Comparison of ENCODE assay signal across 25 cellular contexts in the genomic region with DNA sequence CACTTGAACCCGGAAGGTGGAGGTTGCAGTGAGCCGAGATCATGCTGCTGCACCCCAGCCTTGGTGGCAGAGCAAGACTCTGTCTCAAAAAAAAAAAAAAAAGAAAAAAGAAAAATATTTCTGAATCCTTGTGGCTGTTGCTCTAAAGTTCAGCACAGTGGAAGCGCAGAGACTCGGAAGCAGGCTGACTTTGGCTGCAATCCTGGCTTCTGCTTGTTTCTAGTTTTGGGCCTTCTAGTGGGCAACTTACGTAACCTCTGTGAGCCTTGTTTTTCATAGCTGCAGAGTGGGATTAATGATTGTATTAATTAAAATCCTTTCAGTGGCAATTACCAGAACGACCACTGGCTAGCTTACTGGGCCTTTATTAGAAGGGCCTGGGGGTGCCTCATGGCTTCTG. TPM values are rescaled to one million over a fixed set of nuclear protein-coding genes. Genes with fewer than 3 reads are reported as not detected.
DNase-seq lines count a peak whose midpoint lies in the region; ATAC-seq and TF ChIP-seq lines count a peak whose summit lies in the region.
"Had no signal": no experiment of that assay in that cellular context is flagged by ENCODE, and none has a peak within 500 bp of the region (broad histone marks: within the 10 kb centered on the region; RNA-seq: fewer than 3 reads in every experiment).

No MANE protein-coding gene starts in this region.

- TF ChIP-seq CTCF in coronary artery (IDR thresholded peaks at IDR 0.05): no peak

- H3K27ac ChIP-seq in coronary artery (peak overlapping the region in 1 of 2 donors; percentile 12), aorta (ENCODE audit: low read depth in 1 of 2, low read length in 2 of 2) (no peak overlapping the region)
- H3K27ac ChIP-seq: BLaER1 had no signal

- WGBS in aorta, 2 donors: 61 to 66% methylated on average over 6 of the region's 6 CpGs

- ATAC-seq in left lobe of liver: peak; percentile 65
- no peak for ATAC-seq in aorta (ENCODE audit: low FRiP score)
- ATAC-seq: GM12878 had no signal

- H3K4me3 ChIP-seq in coronary artery (no peak overlapping the region), aorta (ENCODE audit: low read length in 2 of 2) (no peak overlapping the region)
- H3K4me3 ChIP-seq: BLaER1, GM12878 had no signal

- H3K4me1 ChIP-seq in aorta (ENCODE audit: control insufficient read depth in 1 of 2, insufficient read depth in 2 of 2, low read length in 2 of 2): no peaks in the 10 kb centered on the region

- H3K36me3 ChIP-seq in aorta (ENCODE audit: control insufficient read depth in 1 of 2, insufficient read depth in 2 of 2, low read length in 1 of 2): no peaks in the 10 kb centered on the region
- H3K36me3 ChIP-seq: BE2C, BLaER1 had no signal

- H3K27me3 ChIP-seq in aorta (ENCODE audit: control insufficient read depth in 1 of 2, insufficient read depth in 2 of 2, low read length in 1 of 2): no peaks in the 10 kb centered on the region
- H3K27me3 ChIP-seq: BE2C, BLaER1 had no signal

- H3K9me3 ChIP-seq in aorta (ENCODE audit: control insufficient read depth, low read length): no peaks in the 10 kb centered on the region
- H3K9me3 ChIP-seq: BE2C, BLaER1 had no signal

- DNase-seq in coronary artery (ENCODE audit: low spot score) (peak; percentile 36), left lobe of liver (ENCODE audit: low spot score) (no peak), mesenteric fat pad (ENCODE audit: low spot score) (peak; percentile 30), aorta (no peak), amygdala (lab: John Stamatoyannopoulos, UW) (no peak), SW480 (ENCODE audit: low spot score) (no peak)
- DNase-seq: 8988T; ACHN; BE2C; C1 segment of cervical spinal cord; CD4-positive, alpha-beta memory T cell; CD4-positive, CD25-positive, alpha-beta regulatory T cell; CD8-positive, alpha-beta memory T cell; COR-L47; DMS 273 treated with DMSO at 0.1 percent for 48 hours; DMS153; DND-41; EL; GDM1 had no signal

- intact Hi-C loops in aorta (cut with DNase I): loop anchor here in 1 of 2 donors (5.0 kb wide), 1 partner anchor 360 kb away; no protein-coding TSS in a partner anchor

RNA-seq across cellular contexts. Expression of a gene that starts 28.4 kb away (rescaled TPM):
- total RNA-seq in left lobe of liver: 0.68 TPM
- total RNA-seq in mesenteric fat pad: 3.7 TPM
- 1 to 10 TPM; 2.1 to 8.0 TPM for total RNA-seq in aorta
- under 1 TPM in 1 of 2 donors, not detected in 1; 0.43 TPM for polyA plus RNA-seq in aorta
- total RNA-seq: A673, Daoy, G401 had no signal
- polyA plus RNA-seq: AG04450 had no signal

RNA-seq across cellular contexts. Expression of a gene that starts 31.3 kb away (rescaled TPM):
- total RNA-seq in left lobe of liver (28.0 TPM), mesenteric fat pad (69.4 TPM), aorta (10 to 100 TPM; 56.7 to 68.5 TPM)
- 10 to 100 TPM; 51.5 to 78.8 TPM for polyA plus RNA-seq in aorta
- total RNA-seq: CD4-positive, alpha-beta memory T cell; CD4-positive, CD25-positive, alpha-beta regulatory T cell; CD8-positive, alpha-beta memory T cell; GM12878 had no signal
- polyA plus RNA-seq: CD4-positive, alpha-beta memory T cell; CD4-positive, CD25-positive, alpha-beta regulatory T cell; CD8-positive, alpha-beta memory T cell had no signal

RNA-seq across cellular contexts. Expression of a gene that starts 54.5 kb away (rescaled TPM):
- total RNA-seq in left lobe of liver (9.8 TPM), mesenteric fat pad (not detected), aorta (1 to 10 TPM in 1 of 2 donors, not detected in 1; 1.7 TPM)
- polyA plus RNA-seq in aorta: 1 to 10 TPM; 2.3 to 8.1 TPM
- total RNA-seq: A673; CD4-positive, alpha-beta memory T cell; CD4-positive, CD25-positive, alpha-beta regulatory T cell; CD8-positive, alpha-beta memory T cell; Daoy; G401 had no signal
- polyA plus RNA-seq: AG04450; CD4-positive, alpha-beta memory T cell; CD4-positive, CD25-positive, alpha-beta regulatory T cell; CD8-positive, alpha-beta memory T cell had no signal

Comparison
In these comparisons a context has a peak if more than half of its experiments do, and no peak if none do; other contexts are left out.
1. DNase-seq: peak in coronary artery (single experiment) and mesenteric fat pad (single experiment); none in left lobe of liver (single experiment), aorta (0 of 2), amygdala (0 of 56) and SW480 (single experiment).